Comparison of ENCODE assay signal across 8 cellular contexts in the genomic region with DNA sequence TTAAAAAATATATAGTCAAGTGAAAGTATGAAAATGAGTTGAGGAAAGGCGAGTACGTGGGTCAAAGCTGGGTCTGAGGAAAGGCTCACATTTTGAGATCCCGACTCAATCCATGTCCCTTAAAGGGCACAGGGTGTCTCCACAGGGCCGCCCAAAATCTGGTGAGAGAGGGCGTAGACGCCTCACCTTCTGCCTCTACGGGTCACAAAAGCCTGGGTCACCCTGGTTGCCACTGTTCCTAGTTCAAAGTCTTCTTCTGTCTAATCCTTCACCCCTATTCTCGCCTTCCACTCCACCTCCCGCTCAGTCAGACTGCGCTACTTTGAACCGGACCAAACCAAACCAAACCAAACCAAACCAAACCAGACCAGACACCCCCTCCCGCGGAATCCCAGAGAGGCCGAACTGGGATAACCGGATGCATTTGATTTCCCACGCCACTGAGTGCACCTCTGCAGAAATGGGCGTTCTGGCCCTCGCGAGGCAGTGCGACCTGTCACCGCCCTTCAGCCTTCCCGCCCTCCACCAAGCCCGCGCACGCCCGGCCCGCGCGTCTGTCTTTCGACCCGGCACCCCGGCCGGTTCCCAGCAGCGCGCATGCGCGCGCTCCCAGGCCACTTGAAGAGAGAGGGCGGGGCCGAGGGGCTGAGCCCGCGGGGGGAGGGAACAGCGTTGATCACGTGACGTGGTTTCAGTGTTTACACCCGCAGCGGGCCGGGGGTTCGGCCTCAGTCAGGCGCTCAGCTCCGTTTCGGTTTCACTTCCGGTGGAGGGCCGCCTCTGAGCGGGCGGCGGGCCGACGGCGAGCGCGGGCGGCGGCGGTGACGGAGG. TPM values are rescaled to one million over a fixed set of nuclear protein-coding genes. Genes with fewer than 3 reads are reported as not detected.
DNase-seq lines count a peak whose midpoint lies in the region; ATAC-seq and TF ChIP-seq lines count a peak whose summit lies in the region.

A gene (plus strand): TSS at position 728 of the 831 bp plus-strand sequence. CDS start 261 bp downstream, outside the sequence.

- peak; percentile 60 for TF ChIP-seq POLR2A in GM18505 (IDR thresholded peaks at IDR 0.05; ENCODE audit: borderline replicate concordance, extremely low read depth, insufficient read depth, insufficient read length)
- TF ChIP-seq POLR2A in uterus (IDR thresholded peaks at IDR 0.05) = peak; percentile 34 to 57

- peak within 1 kb of the TSS; percentile 91 for H3K27ac ChIP-seq in right cardiac atrium (ENCODE audit: low read length)
- H3K27ac ChIP-seq in uterus = peak within 1 kb of the TSS; percentile 90 to 91

- DNase-seq in NCI-H187 (lab: John Stamatoyannopoulos, UW) = peak; percentile 96 to 97
- peak; percentile 19 to 91 (median 81) for DNase-seq in anterior cingulate cortex (lab: John Stamatoyannopoulos, UW)
- peak; percentile 93 to 97 (median 97) for DNase-seq in right cardiac atrium
- DNase-seq in putamen (ENCODE audit: low spot score) = peak; percentile 91
- peak; percentile 93 to 95 for DNase-seq in uterus

- H3K27me3 ChIP-seq in right cardiac atrium (ENCODE audit: control insufficient read depth, insufficient read depth) (no peaks in the 10 kb centered on the region), uterus (no peaks in the 10 kb centered on the region)

- 7% methylated on average over 65 of the region's 66 CpGs for WGBS in right cardiac atrium

- no peaks in the 10 kb centered on the region for H3K36me3 ChIP-seq in uterus

- peak within 1 kb of the TSS; percentile 98 for H3K4me3 ChIP-seq in right cardiac atrium (ENCODE audit: low read length)
- H3K4me3 ChIP-seq in uterus = peak within 1 kb of the TSS; percentile 62 to 76

- H3K4me1 ChIP-seq in right cardiac atrium (ENCODE audit: control insufficient read depth, insufficient read depth, low read length) (peaks cover 1% of the 10 kb centered on the region), uterus (no peaks in the 10 kb centered on the region)

- intact Hi-C loops in T-helper 2 cell treated with Interferon-gamma antibody and Interleukin-4, amounts not matched to agents 100 ng/mL and 5 ng/mL, for 36 hours (cut with micrococcal nuclease) = loop anchor here (5.0 to 10.0 kb wide), 4 partner anchors 174 to 1613 kb away; a partner anchor contains a TSS
- intact Hi-C loops in right cardiac atrium (cut with DNase I) (no loop called here), uterus (cut with DNase I; ENCODE audit: low total_unique reads) (no loop called here)

- ATAC-seq in GM18505 (IDR thresholded peaks at IDR 0.05; ENCODE audit: unreplicated experiment) (peak; percentile 84), HG02943 (IDR thresholded peaks at IDR 0.05; ENCODE audit: low read depth, unreplicated experiment) (peak; percentile 73), right cardiac atrium (peak; percentile 97 to 98)

- TF ChIP-seq CTCF in uterus (IDR thresholded peaks at IDR 0.05) = no peak

- H3K9me3 ChIP-seq in right cardiac atrium (ENCODE audit: control insufficient read depth, low read length) (no peaks in the 10 kb centered on the region), uterus (no peaks in the 10 kb centered on the region)

RNA-seq across cellular contexts. Expression of the gene that starts here (rescaled TPM):
- 44.6 and 49.5 TPM in 2 replicates for total RNA-seq in T-helper 2 cell treated with Interferon-gamma antibody and Interleukin-4, amounts not matched to agents 100 ng/mL and 5 ng/mL, for 36 hours
- total RNA-seq in right cardiac atrium (10 to 100 TPM; 33.8 to 42.9 (median 38.1) TPM), uterus (10 to 100 TPM; 26.9 to 86.8 (median 66.5) TPM)
- polyA plus RNA-seq in right cardiac atrium = 18.5 TPM

Comparison
In these comparisons a context has a peak if more than half of its experiments do, and no peak if none do; other contexts are left out.
1. Peak in every context shown above with its lines: DNase-seq, ATAC-seq, H3K4me3 ChIP-seq and H3K27ac ChIP-seq.